ENCODE assay signal across 8 cellular contexts in genomic region chr9:31799953-31800609, GRCh38.
A peak's percentile ranks its signal among the peaks of the same experiment; 100 is the strongest.
DNase-seq lines count a peak whose midpoint lies in the region; ATAC-seq and TF ChIP-seq lines count a peak whose summit lies in the region.

No MANE protein-coding gene starts in this region.

- 0 out of 2 replicates have a peak overlapping the region, but pooled peaks have one; percentile 1 for H2AFZ ChIP-seq in SK-N-SH (ENCODE audit: low read depth)

- DNase-seq in DMS53 (lab: John Stamatoyannopoulos, UW) (peak; percentile 72), Kasumi-1 (lab: John Stamatoyannopoulos, UW) (peak; percentile 62 to 71), SK-N-SH (no peak), iPS DF 4.7 (ENCODE audit: extremely low read depth, low spot score) (peak; percentile 49), tibial nerve (ENCODE audit: low spot score in 2 of 2) (no peak), middle frontal gyrus (ENCODE audit: extremely low spot score, low spot score) (no peak)

- no peaks in the 10 kb centered on the region for H3K9me2 ChIP-seq in SK-N-SH

- ATAC-seq in GM18873 (IDR thresholded peaks at IDR 0.05; ENCODE audit: low FRiP score, unreplicated experiment) (no peak), HG03095 (IDR thresholded peaks at IDR 0.05; ENCODE audit: unreplicated experiment) (no peak)

- TF ChIP-seq EP300 in SK-N-SH (IDR thresholded peaks at IDR 0.05; ENCODE audit: borderline replicate concordance in 1 of 2, low read depth in 1 of 2, low read length in 1 of 2) (no peak), tibial nerve (IDR thresholded peaks at IDR 0.05) (no peak)

- H3K36me3 ChIP-seq in SK-N-SH (replicated peaks in 1 of 2; ENCODE audit: control insufficient read depth in 1 of 2, insufficient read depth in 2 of 2, low read length in 1 of 2) (no peaks in the 10 kb centered on the region), tibial nerve (no peaks in the 10 kb centered on the region)

- POLR2A ChIA-PET in SK-N-SH (lab: Yijun Ruan, JAX), result no interaction called here

- 12% methylated on average over 2 of the region's 2 CpGs for WGBS in SK-N-SH (ENCODE audit: low lambda C conversion rate)
- 37 to 44% methylated on average over 2 of the region's 2 CpGs for WGBS in tibial nerve, 2 donors

- no peak overlapping the region for H3K4me2 ChIP-seq in SK-N-SH

- H3K4me3 ChIP-seq in SK-N-SH (ENCODE audit: low read depth in 2 of 2, low read length in 1 of 2) (no peak overlapping the region), tibial nerve (no peak overlapping the region)

- H3K79me2 ChIP-seq in SK-N-SH (ENCODE audit: insufficient read depth), result no peaks in the 10 kb centered on the region

- TF ChIP-seq RAD21 in SK-N-SH (IDR thresholded peaks at IDR 0.05; ENCODE audit: low read length), result peak; percentile 79

- CTCF ChIA-PET in SK-N-SH (lab: Yijun Ruan, JAX), result interaction anchor here (1.0 kb wide), 1 partner anchor 681 kb away, joined by 3 read pairs; no protein-coding TSS in a partner anchor

- H3K27ac ChIP-seq in SK-N-SH (ENCODE audit: low read depth in 2 of 2, low read length in 1 of 2) (no peak overlapping the region), tibial nerve (no peak overlapping the region)

- no peaks in the 10 kb centered on the region; the same call in 1 of the 2 replicates for H3K9me3 ChIP-seq in SK-N-SH
- H3K9me3 ChIP-seq in tibial nerve, result no peaks in the 10 kb centered on the region

- H4K20me1 ChIP-seq in SK-N-SH (ENCODE audit: insufficient read depth), result no peaks in the 10 kb centered on the region

- H3K27me3 ChIP-seq in SK-N-SH (ENCODE audit: insufficient read depth), result no peaks in the 10 kb centered on the region
- no peaks in the 10 kb centered on the region for H3K27me3 ChIP-seq in tibial nerve

- H3K4me1 ChIP-seq in SK-N-SH (ENCODE audit: control insufficient read depth in 1 of 2, insufficient read depth in 2 of 2, low read depth in 1 of 2, low read length in 1 of 2) (no peaks in the 10 kb centered on the region), tibial nerve (no peaks in the 10 kb centered on the region)

- TF ChIP-seq CTCF in SK-N-SH (IDR thresholded peaks at IDR 0.05), result peak; percentile 69
- peak in 2 of 5 experiments; percentile 13 to 16 for TF ChIP-seq CTCF in tibial nerve (IDR thresholded peaks at IDR 0.05)

- no peak for TF ChIP-seq POLR2A in tibial nerve (IDR thresholded peaks at IDR 0.05)

- no peaks in the 10 kb centered on the region for H3F3A ChIP-seq in SK-N-SH (replicated peaks; ENCODE audit: insufficient read depth)

- no peak overlapping the region for H3K9ac ChIP-seq in SK-N-SH

TF ChIP-seq in SK-N-SH, 30 proteins besides CTCF, POLR2A, EP300 and RAD21:
- TF ChIP-seq MAX (IDR thresholded peaks at IDR 0.05; ENCODE audit: low read depth), result no peak
- TF ChIP-seq TAF1 (IDR thresholded peaks at IDR 0.05; ENCODE audit: borderline replicate concordance, low read depth, low read length), result no peak
- TF ChIP-seq SMC3 (IDR thresholded peaks at IDR 0.05; ENCODE audit: low read depth, low read length), result peak; percentile 37
- TF ChIP-seq RFX5 (IDR thresholded peaks at IDR 0.05; ENCODE audit: low read length), result no peak
TF ChIP-seq in SK-N-SH: peak in this region for 1.

Comparison
In these comparisons a context has a peak if more than half of its experiments do, and no peak if none do; other contexts are left out.
1. DNase-seq: peak in DMS53 (single experiment), Kasumi-1 (2 of 2) and iPS DF 4.7 (single experiment); none in SK-N-SH (single experiment), tibial nerve (0 of 2) and middle frontal gyrus (single experiment).